9 cellular contexts compared by ENCODE assay signal in the genomic region with DNA sequence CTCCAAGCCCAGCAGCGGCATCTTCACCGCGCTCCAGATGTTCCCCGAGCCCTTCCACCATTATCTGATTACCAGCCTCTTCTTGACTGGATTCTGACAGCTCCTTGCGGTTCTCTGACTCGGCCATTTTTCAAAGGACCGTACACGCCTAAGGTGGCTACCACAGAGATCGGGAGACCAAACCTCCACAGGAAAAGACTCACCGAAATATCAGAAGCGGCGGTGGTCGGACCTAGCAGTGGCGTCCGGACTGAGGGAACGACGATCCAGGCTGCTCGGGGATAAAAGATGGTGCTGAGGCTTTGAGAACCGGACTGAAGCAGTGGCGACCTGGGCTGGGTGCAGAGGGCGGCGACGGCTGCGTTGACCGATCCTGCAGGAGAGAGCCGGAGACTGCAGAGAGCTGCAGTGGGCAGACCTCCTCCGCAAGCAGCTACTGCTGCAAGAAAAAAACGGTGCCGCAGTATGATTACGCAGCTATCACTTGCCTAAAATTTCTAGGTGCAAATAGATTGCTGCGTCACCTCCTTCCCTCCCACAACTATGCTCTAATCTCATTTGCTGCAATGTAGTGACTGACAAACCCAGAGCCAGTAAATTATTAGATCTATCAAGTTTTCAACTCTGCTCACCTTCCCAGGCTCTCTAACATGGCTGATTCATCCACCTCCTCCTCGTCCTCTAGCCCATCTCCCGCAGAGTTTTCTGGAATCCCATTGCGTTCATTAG. TPM values are rescaled to one million over a fixed set of nuclear protein-coding genes. Genes with fewer than 3 reads are reported as not detected.
DNase-seq lines count a peak whose midpoint lies in the region; ATAC-seq and TF ChIP-seq lines count a peak whose summit lies in the region.
"Had no signal": no experiment of that assay in that cellular context is flagged by ENCODE, and none has a peak within 500 bp of the region (broad histone marks: within the 10 kb centered on the region; RNA-seq: fewer than 3 reads in every experiment).

A gene with protein sequence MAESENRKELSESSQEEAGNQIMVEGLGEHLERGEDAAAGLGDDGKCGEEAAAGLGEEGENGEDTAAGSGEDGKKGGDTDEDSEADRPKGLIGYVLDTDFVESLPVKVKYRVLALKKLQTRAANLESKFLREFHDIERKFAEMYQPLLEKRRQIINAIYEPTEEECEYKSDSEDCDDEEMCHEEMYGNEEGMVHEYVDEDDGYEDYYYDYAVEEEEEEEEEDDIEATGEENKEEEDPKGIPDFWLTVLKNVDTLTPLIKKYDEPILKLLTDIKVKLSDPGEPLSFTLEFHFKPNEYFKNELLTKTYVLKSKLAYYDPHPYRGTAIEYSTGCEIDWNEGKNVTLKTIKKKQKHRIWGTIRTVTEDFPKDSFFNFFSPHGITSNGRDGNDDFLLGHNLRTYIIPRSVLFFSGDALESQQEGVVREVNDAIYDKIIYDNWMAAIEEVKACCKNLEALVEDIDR (minus strand): TSS at position 486 of the 729 bp plus-strand sequence. CDS start 359 bp downstream, at position 127.

- no peaks in the 10 kb centered on the region for H3K79me2 ChIP-seq in osteoblast (ENCODE audit: insufficient read depth, low read length)

- H2AFZ ChIP-seq in osteoblast (ENCODE audit: low read length), result peak within 1 kb of the TSS; percentile 28

- peak within 1 kb of the TSS; percentile 91 for H3K27ac Mint-ChIP-seq in CD8-positive, alpha-beta T cell
- peak within 1 kb of the TSS; percentile 91 for H3K27ac Mint-ChIP-seq in activated naive CD8-positive, alpha-beta T cell

- H3K4me3 Mint-ChIP-seq in CD8-positive, alpha-beta T cell, result peak within 1 kb of the TSS; percentile 91
- peak within 1 kb of the TSS; percentile 93 for H3K4me3 Mint-ChIP-seq in activated naive CD8-positive, alpha-beta T cell

- peaks cover 14% of the 10 kb centered on the region for H3K4me1 Mint-ChIP-seq in CD8-positive, alpha-beta T cell (ENCODE audit: low read depth)
- H3K4me1 Mint-ChIP-seq in activated naive CD8-positive, alpha-beta T cell (ENCODE audit: low read depth), result peaks cover 20% of the 10 kb centered on the region

- CTCF ChIA-PET in CD8-positive, alpha-beta T cell (lab: Charles Lee), result no interaction called here

- H3K27ac ChIP-seq in CD8-positive, alpha-beta T cell (ENCODE audit: low read depth, low read length), result peak within 1 kb of the TSS; percentile 76
- H3K27ac ChIP-seq in heart left ventricle (peak within 1 kb of the TSS in 9 of 12 donors; percentile 40 to 74 (median 64)), osteoblast (ENCODE audit: low read depth, low read length) (no peak within 1 kb of the TSS), uterus (peak within 1 kb of the TSS; percentile 36 to 74)
- H3K27ac ChIP-seq: HL-60 had no signal

- H3K36me3 Mint-ChIP-seq in CD8-positive, alpha-beta T cell, result peaks cover 5% of the 10 kb centered on the region
- no peaks in the 10 kb centered on the region for H3K36me3 Mint-ChIP-seq in activated naive CD8-positive, alpha-beta T cell

- WGBS in heart left ventricle, 4 donors, result 1 to 53% (median 14%) methylated on average over 34 of the region's 34 CpGs

- H3K9me3 ChIP-seq in CD8-positive, alpha-beta T cell (ENCODE audit: low read length), result no peaks in the 10 kb centered on the region
- H3K9me3 ChIP-seq in heart left ventricle, result peaks cover 0 to 3% (median 0%) of the 10 kb centered on the region in 12 donors
- no peaks in the 10 kb centered on the region for H3K9me3 ChIP-seq in osteoblast (ENCODE audit: low read depth, low read length)
- H3K9me3 ChIP-seq in uterus, result no peaks in the 10 kb centered on the region

- no peaks in the 10 kb centered on the region for H3K9me3 Mint-ChIP-seq in CD8-positive, alpha-beta T cell
- no peaks in the 10 kb centered on the region for H3K9me3 Mint-ChIP-seq in activated naive CD8-positive, alpha-beta T cell (ENCODE audit: low read depth)

- TF ChIP-seq CTCF in CD8-positive, alpha-beta T cell (IDR thresholded peaks at IDR 0.05), result no peak
- no peak for TF ChIP-seq CTCF in heart left ventricle (IDR thresholded peaks at IDR 0.05)
- no peak for TF ChIP-seq CTCF in osteoblast (IDR thresholded peaks at IDR 0.05; ENCODE audit: extremely low read depth, low read depth, low read length)
- TF ChIP-seq CTCF in uterus (IDR thresholded peaks at IDR 0.05), result no peak

- H3K4me1 ChIP-seq in CD8-positive, alpha-beta T cell (ENCODE audit: insufficient read depth, low read length), result peaks cover 13% of the 10 kb centered on the region
- H3K4me1 ChIP-seq in heart left ventricle (no peaks in the 10 kb centered on the region), osteoblast (ENCODE audit: insufficient read depth, low read length) (no peaks in the 10 kb centered on the region), uterus (no peaks in the 10 kb centered on the region)

- H3K4me3 ChIP-seq in CD8-positive, alpha-beta T cell (ENCODE audit: low read depth, low read length), result peak within 1 kb of the TSS; percentile 55
- H3K4me3 ChIP-seq in heart left ventricle (peak within 1 kb of the TSS; percentile 12 to 74 (median 58)), osteoblast (ENCODE audit: insufficient read depth, low read length) (peak within 1 kb of the TSS; percentile 55), uterus (peak within 1 kb of the TSS; percentile 24 to 39)

- no peak for TF ChIP-seq POLR2A in heart left ventricle (IDR thresholded peaks at IDR 0.05)
- peak; percentile 27 to 57 for TF ChIP-seq POLR2A in uterus (IDR thresholded peaks at IDR 0.05)

- H3K27me3 Mint-ChIP-seq in CD8-positive, alpha-beta T cell (ENCODE audit: low read depth), result peaks cover 3% of the 10 kb centered on the region
- H3K27me3 Mint-ChIP-seq in activated naive CD8-positive, alpha-beta T cell, result no peaks in the 10 kb centered on the region

- no peaks in the 10 kb centered on the region for H4K20me1 ChIP-seq in osteoblast (ENCODE audit: insufficient read depth, low read length)

- peak within 1 kb of the TSS; percentile 55 for H3K4me2 ChIP-seq in osteoblast (ENCODE audit: insufficient read depth, low read length)

- peak in 6 of 7 experiments; percentile 6 to 61 (median 32) for DNase-seq in CD8-positive, alpha-beta T cell
- DNase-seq in NCI-H524 (lab: John Stamatoyannopoulos, UW), result peak; percentile 9 to 57
- peak; percentile 14 to 47 (median 38) for DNase-seq in heart left ventricle
- DNase-seq in osteoblast (ENCODE audit: insufficient read length, low spot score, missing footprints), result peak; percentile 34
- DNase-seq in uterus, result peak; percentile 41 to 45
- DNase-seq in SHP77 treated with DMSO at 0.1 percent for 48 hours (lab: John Stamatoyannopoulos, UW), result no peak

- H3K36me3 ChIP-seq in CD8-positive, alpha-beta T cell (ENCODE audit: insufficient read depth, low read length), result no peaks in the 10 kb centered on the region
- H3K36me3 ChIP-seq in heart left ventricle, result no peaks in the 10 kb centered on the region
- no peaks in the 10 kb centered on the region for H3K36me3 ChIP-seq in osteoblast (ENCODE audit: insufficient read depth, low read length)
- H3K36me3 ChIP-seq in uterus, result no peaks in the 10 kb centered on the region

- intact Hi-C loops in CD8-positive, alpha-beta T cell (cut with DNase I, micrococcal nuclease), result loop anchor here (10.0 kb wide), 2 partner anchors 360 to 1200 kb away; no protein-coding TSS in a partner anchor
- intact Hi-C loops in heart left ventricle (cut with DNase I) (no loop called here), uterus (cut with DNase I; ENCODE audit: low total_unique reads) (no loop called here)

- POLR2A ChIA-PET in CD8-positive, alpha-beta T cell (lab: Charles Lee), result interaction anchor here (0.5 to 1.1 kb wide), 3 partner anchors 938 to 1943 kb away, joined by 3 read pairs; a partner anchor contains a TSS

- ATAC-seq in CD8-positive, alpha-beta T cell, result peak; percentile 87
- ATAC-seq in GM21737 (IDR thresholded peaks at IDR 0.05; ENCODE audit: unreplicated experiment) (peak; percentile 91), heart left ventricle (peak; percentile 82 to 94 (median 92))

- no peaks in the 10 kb centered on the region for H3K27me3 ChIP-seq in CD8-positive, alpha-beta T cell (ENCODE audit: insufficient read depth, low read length)
- H3K27me3 ChIP-seq in heart left ventricle (peaks cover 0 to 12% (median 0%) of the 10 kb centered on the region in 9 donors), osteoblast (ENCODE audit: insufficient read depth, low read length) (no peaks in the 10 kb centered on the region), uterus (no peaks in the 10 kb centered on the region)

RNA-seq across cellular contexts. Expression of the gene that starts here (rescaled TPM):
- total RNA-seq in CD8-positive, alpha-beta T cell, result 1 to 10 TPM; 2.6 to 2.7 TPM
- total RNA-seq in heart left ventricle, result 10 to 100 TPM in 4 of 9 donors, 1 to 10 TPM in 5; 2.1 to 14.5 (median 7.6) TPM
- polyA plus RNA-seq in heart left ventricle, result 1 to 10 TPM in 1 of 2 donors, under 1 TPM in 1; 0.18 to 2.2 TPM
- total RNA-seq in osteoblast, result 0.29 TPM in 1 of 2 replicates, not detected in the other
- total RNA-seq in uterus, result 10 to 100 TPM in 3 of 4 donors, 1 to 10 TPM in 1; 9.3 to 14.6 (median 12.4) TPM

Comparison
In these comparisons a context has a peak if more than half of its experiments do, and no peak if none do; other contexts are left out.
1. Peak in DNase-seq, H3K4me3 ChIP-seq and H3K4me2 ChIP-seq in osteoblast; RNA of the gene not detected or under 1 TPM.
2. POLR2A ChIP-seq: peak in uterus (2 of 2); none in heart left ventricle (0 of 2).
3. intact Hi-C loops: an anchor here in CD8-positive, alpha-beta T cell (10.0 kb wide); none called in heart left ventricle and uterus.
4. Peak in every context shown above with its lines, with median percentiles within 50 percentile points of each other: ATAC-seq and H3K4me3 ChIP-seq.